Comparison of ENCODE assay signal across 18 cellular contexts in genomic region chr22:38018938-38019827, GRCh38. TPM values are rescaled to one million over a fixed set of nuclear protein-coding genes. Genes with fewer than 3 reads are reported as not detected.
"Had no signal": no experiment of that assay in that cellular context is flagged by ENCODE, and none has a peak within 500 bp of the region (broad histone marks: within the 10 kb centered on the region; RNA-seq: fewer than 3 reads in every experiment).

No MANE protein-coding gene starts in this region.

- H3K4me3 Mint-ChIP-seq: activated CD8-positive, alpha-beta T cell treated with anti-CD3 and anti-CD28 coated beads for 36 hours; activated naive CD8-positive, alpha-beta T cell treated with anti-CD3 and anti-CD28 coated beads, Interleukin-2, amount 10 ng/mL, durations not matched to agents 7 days and 5 days; effector memory CD8-positive, alpha-beta T cell; T-cell had no signal

- H3K27ac Mint-ChIP-seq: activated CD8-positive, alpha-beta T cell treated with anti-CD3 and anti-CD28 coated beads for 36 hours; activated naive CD8-positive, alpha-beta T cell treated with anti-CD3 and anti-CD28 coated beads, Interleukin-2, amount 10 ng/mL, durations not matched to agents 7 days and 5 days; T-cell had no signal

- DNase-seq: activated CD4-positive, alpha-beta T cell treated with anti-CD3 and anti-CD28 coated beads for 4 hours; activated CD8-positive, alpha-beta memory T cell treated with anti-CD3 and anti-CD28 coated beads, Interleukin-2, amount 50 U/mL, for 48 hours; activated CD8-positive, alpha-beta T cell treated with anti-CD3 and anti-CD28 coated beads for 36 hours; activated naive CD8-positive, alpha-beta T cell treated with anti-CD3 and anti-CD28 coated beads, Interleukin-2, amount 10 ng/mL, durations not matched to agents 7 days and 5 days; cortex of kidney; effector memory CD8-positive, alpha-beta T cell; kidney; left ventricle myocardium superior; mesendoderm; retina; small intestine; T-cell; WERI-Rb-1 had no signal

- H3K9me3 Mint-ChIP-seq: activated CD8-positive, alpha-beta T cell treated with anti-CD3 and anti-CD28 coated beads for 36 hours; activated naive CD8-positive, alpha-beta T cell treated with anti-CD3 and anti-CD28 coated beads, Interleukin-2, amount 10 ng/mL, durations not matched to agents 7 days and 5 days; effector memory CD8-positive, alpha-beta T cell; T-cell had no signal

- H3K36me3 Mint-ChIP-seq: activated naive CD8-positive, alpha-beta T cell treated with anti-CD3 and anti-CD28 coated beads, Interleukin-2, amount 10 ng/mL, durations not matched to agents 7 days and 5 days; T-cell had no signal

- H3K27ac ChIP-seq: ascending aorta, hepatocyte, parathyroid adenoma, WERI-Rb-1 had no signal

- H3K27me3 Mint-ChIP-seq: activated CD8-positive, alpha-beta T cell treated with anti-CD3 and anti-CD28 coated beads for 36 hours; activated naive CD8-positive, alpha-beta T cell treated with anti-CD3 and anti-CD28 coated beads, Interleukin-2, amount 10 ng/mL, durations not matched to agents 7 days and 5 days; effector memory CD8-positive, alpha-beta T cell; T-cell had no signal

- H3K4me1 Mint-ChIP-seq: activated naive CD8-positive, alpha-beta T cell treated with anti-CD3 and anti-CD28 coated beads, Interleukin-2, amount 10 ng/mL, durations not matched to agents 7 days and 5 days; T-cell had no signal

- ATAC-seq: activated CD8-positive, alpha-beta T cell treated with anti-CD3 and anti-CD28 coated beads for 36 hours; effector memory CD8-positive, alpha-beta T cell; left ventricle myocardium superior; T-cell had no signal

RNA-seq across cellular contexts. Expression of gene SOX10, which starts 34.8 kb away (rescaled TPM):
- total RNA-seq: activated CD8-positive, alpha-beta T cell treated with anti-CD3 and anti-CD28 coated beads for 36 hours; activated naive CD8-positive, alpha-beta T cell treated with anti-CD3 and anti-CD28 coated beads, Interleukin-2, amount 10 ng/mL, durations not matched to agents 7 days and 5 days; epithelial cell of proximal tubule; hepatocyte; T-cell had no signal
- polyA plus RNA-seq: hepatocyte, neural cell had no signal
